8 cellular contexts compared by ENCODE assay signal in genomic region chr12:92208613-92209121, GRCh38.
DNase-seq lines count a peak whose midpoint lies in the region; ATAC-seq and TF ChIP-seq lines count a peak whose summit lies in the region.

No MANE protein-coding gene starts in this region.

- no peak overlapping the region for H3K4me3 ChIP-seq in endodermal cell (ENCODE audit: low read length)

- no peak overlapping the region for H3K27ac ChIP-seq in endodermal cell (ENCODE audit: low read depth, low read length)

- TF ChIP-seq CTCF in endodermal cell (conservative IDR thresholded peaks at IDR 0.05) = no peak

- H3K9ac ChIP-seq in endodermal cell (ENCODE audit: extremely low read depth, low read length, poor library complexity, severe bottlenecking) = no peak overlapping the region

- peak; percentile 75 for ATAC-seq in GM21529 (IDR thresholded peaks at IDR 0.05; ENCODE audit: unreplicated experiment)
- ATAC-seq in activated T-cell treated with anti-CD3 and anti-CD28 coated beads, Interleukin-2, amount 50 U/mL, for 4 hours = peak; percentile 75 to 78
- no peak for ATAC-seq in GM19324 (IDR thresholded peaks at IDR 0.05; ENCODE audit: low FRiP score, unreplicated experiment)

- no peaks in the 10 kb centered on the region for H3K36me3 ChIP-seq in endodermal cell (ENCODE audit: control insufficient read depth, insufficient read depth, low read length)

- H3K27ac Mint-ChIP-seq in IgD-negative memory B cell (peak overlapping the region; percentile 15 to 98 (median 71)), endodermal cell (no peak overlapping the region)

- H3K27me3 Mint-ChIP-seq in IgD-negative memory B cell (no peaks in the 10 kb centered on the region), endodermal cell (ENCODE audit: insufficient read depth) (no peaks in the 10 kb centered on the region)
- no peaks in the 10 kb centered on the region for H3K27me3 Mint-ChIP-seq in activated T-cell treated with anti-CD3 and anti-CD28 coated beads, Interleukin-2, amount 50 U/mL, for 4 hours (ENCODE audit: low read depth)

- H3K9me3 Mint-ChIP-seq in IgD-negative memory B cell (peaks cover 0 to 6% (median 2%) of the 10 kb centered on the region in 3 donors), endodermal cell (peaks cover 3% of the 10 kb centered on the region)
- peaks cover 10% of the 10 kb centered on the region for H3K9me3 Mint-ChIP-seq in activated T-cell treated with anti-CD3 and anti-CD28 coated beads, Interleukin-2, amount 50 U/mL, for 4 hours

- H3K4me1 ChIP-seq in endodermal cell (ENCODE audit: control insufficient read depth, insufficient read depth, low read length) = no peaks in the 10 kb centered on the region

- H3K4me3 Mint-ChIP-seq in IgD-negative memory B cell = peak overlapping the region; percentile 25 to 96 (median 86)
- peak overlapping the region; percentile 75 for H3K4me3 Mint-ChIP-seq in activated T-cell treated with anti-CD3 and anti-CD28 coated beads, Interleukin-2, amount 50 U/mL, for 4 hours
- H3K4me3 Mint-ChIP-seq in endodermal cell = no peak overlapping the region

- no peaks in the 10 kb centered on the region for H3K27me3 ChIP-seq in endodermal cell (ENCODE audit: control insufficient read depth, insufficient read depth, low read length, poor library complexity, severe bottlenecking)

- H3K36me3 Mint-ChIP-seq in IgD-negative memory B cell = peaks cover 4% of the 10 kb centered on the region
- no peaks in the 10 kb centered on the region for H3K36me3 Mint-ChIP-seq in activated T-cell treated with anti-CD3 and anti-CD28 coated beads, Interleukin-2, amount 50 U/mL, for 4 hours (ENCODE audit: insufficient read depth)
- H3K36me3 Mint-ChIP-seq in endodermal cell (ENCODE audit: low read depth) = peaks cover 2% of the 10 kb centered on the region

- 72 to 83% methylated on average over 3 to 6 of the region's 6 CpGs for WGBS in endodermal cell (ENCODE audit: insufficient coverage in 1 of 2, insufficient read length in 1 of 2), 2 experiments

- peak; percentile 19 for DNase-seq in DMS153 (lab: John Stamatoyannopoulos, UW)
- no peak for DNase-seq in DMS153 treated with DMSO at 0.1 percent for 48 hours (lab: John Stamatoyannopoulos, UW; ENCODE audit: unreplicated experiment)
- peak; percentile 19 for DNase-seq in activated T-cell treated with anti-CD3 and anti-CD28 coated beads, Interleukin-2, amount 50 U/mL, for 4 hours
- DNase-seq in hepatic stellate cell (ENCODE audit: low spot score) = peak; percentile 16
- no peak for DNase-seq in endodermal cell

- peaks cover 15 to 23% (median 21%) of the 10 kb centered on the region in 3 donors for H3K4me1 Mint-ChIP-seq in IgD-negative memory B cell
- H3K4me1 Mint-ChIP-seq in activated T-cell treated with anti-CD3 and anti-CD28 coated beads, Interleukin-2, amount 50 U/mL, for 4 hours (ENCODE audit: low read depth) = peaks cover 41% of the 10 kb centered on the region
- peaks cover 8% of the 10 kb centered on the region for H3K4me1 Mint-ChIP-seq in endodermal cell

- H3K9me3 ChIP-seq in endodermal cell (ENCODE audit: control insufficient read depth, low read length) = no peaks in the 10 kb centered on the region

Comparison
In these comparisons a context has a peak if more than half of its experiments do, and no peak if none do; other contexts are left out.
1. DNase-seq: peak in DMS153 (single experiment), activated T-cell treated with anti-CD3 and anti-CD28 coated beads, Interleukin-2, amount 50 U/mL, for 4 hours (single experiment) and hepatic stellate cell (single experiment); none in DMS153 treated with DMSO at 0.1 percent for 48 hours (single experiment) and endodermal cell (single experiment).